In genomic region chr19:17334414-17335409, GRCh38 we compare ENCODE assay signal across 8 cellular contexts. TPM values are rescaled to one million over a fixed set of nuclear protein-coding genes. Genes with fewer than 3 reads are reported as not detected.
DNase-seq lines count a peak whose midpoint lies in the region; ATAC-seq and TF ChIP-seq lines count a peak whose summit lies in the region.

Gene ANO8 (minus strand): TSS chr19:17334855. CDS start chr19:17334670, 185 bp downstream.

- peak within 1 kb of the TSS; percentile 93 for H3K27ac Mint-ChIP-seq in progenitor cell of endocrine pancreas

- peaks cover 56% of the 10 kb centered on the region for H3K4me1 ChIP-seq in DND-41 (ENCODE audit: insufficient read depth, low read length)
- peaks cover 47% of the 10 kb centered on the region for H3K4me1 ChIP-seq in left ventricle myocardium inferior
- peaks cover 30% of the 10 kb centered on the region for H3K4me1 ChIP-seq in upper lobe of right lung

- no peaks in the 10 kb centered on the region for H3K9me3 Mint-ChIP-seq in progenitor cell of endocrine pancreas (ENCODE audit: low read depth)

- DNase-seq in DND-41 (peak; percentile 99), NCI-H1694 treated with DMSO at 0.1 percent for 48 hours (lab: John Stamatoyannopoulos, UW) (peak; percentile 86), amygdala (lab: John Stamatoyannopoulos, UW) (peak in 55 of 56 donors; percentile 70 to 96 (median 90)), left ventricle myocardium inferior (peak; percentile 96), progenitor cell of endocrine pancreas (ENCODE audit: low spot score, unreplicated experiment) (peak; percentile 81), upper lobe of right lung (peak; percentile 97)

- peak within 1 kb of the TSS; percentile 49 to 99 for H3K4me3 ChIP-seq in DND-41 (ENCODE audit: low read depth in 1 of 2, low read length in 2 of 2)
- peak within 1 kb of the TSS; percentile 87 for H3K4me3 ChIP-seq in left ventricle myocardium inferior
- H3K4me3 ChIP-seq in upper lobe of right lung = peak within 1 kb of the TSS; percentile 78

- peak within 1 kb of the TSS; percentile 77 for H3K9ac ChIP-seq in DND-41 (ENCODE audit: low read depth, low read length)

- H3K27me3 Mint-ChIP-seq in progenitor cell of endocrine pancreas = peaks cover 10% of the 10 kb centered on the region

- no peak for TF ChIP-seq CTCF in DND-41 (IDR thresholded peaks at IDR 0.05; ENCODE audit: borderline replicate concordance, extremely low read depth, low read length, poor library complexity, severe bottlenecking)
- no peak for TF ChIP-seq CTCF in left ventricle myocardium inferior (IDR thresholded peaks at IDR 0.05; ENCODE audit: borderline replicate concordance)
- no peak for TF ChIP-seq CTCF in progenitor cell of endocrine pancreas (IDR thresholded peaks at IDR 0.05; ENCODE audit: unreplicated experiment)
- no peak for TF ChIP-seq CTCF in upper lobe of right lung (IDR thresholded peaks at IDR 0.05)

- intact Hi-C loops in T-helper 1 cell treated with Interleukin-12 subunit alpha and Interleukin-12 subunit beta and Interleukin-4 antibody, amounts not matched to agents 30 ng/mL and 1 ng/mL, for 36 hours (cut with micrococcal nuclease) = loop anchor here (10.0 kb wide), 1 partner anchor 520 kb away; the partner anchor contains the start of gene RPL18A
- intact Hi-C loops in left ventricle myocardium inferior (cut with micrococcal nuclease) = no loop called here
- intact Hi-C loops in upper lobe of right lung (cut with DNase I) = no loop called here

- H3K9me3 ChIP-seq in DND-41 (ENCODE audit: insufficient read depth, low read length, severe bottlenecking) (no peaks in the 10 kb centered on the region), left ventricle myocardium inferior (replicated peaks) (no peaks in the 10 kb centered on the region), upper lobe of right lung (no peaks in the 10 kb centered on the region)

- peaks cover 17% of the 10 kb centered on the region for H3K36me3 ChIP-seq in DND-41 (ENCODE audit: insufficient read depth, low read length)
- H3K36me3 ChIP-seq in left ventricle myocardium inferior = no peaks in the 10 kb centered on the region
- H3K36me3 ChIP-seq in upper lobe of right lung = no peaks in the 10 kb centered on the region

- peaks cover 9% of the 10 kb centered on the region for H3K4me1 Mint-ChIP-seq in progenitor cell of endocrine pancreas (ENCODE audit: low read depth)

- H2AFZ ChIP-seq in DND-41 (ENCODE audit: low read depth, low read length) = peak within 1 kb of the TSS; percentile 76

- ATAC-seq in DND-41 (ENCODE audit: insufficient read depth, low read depth) = peak; percentile 63
- peak; percentile 35 for ATAC-seq in HG02588 (IDR thresholded peaks at IDR 0.05; ENCODE audit: unreplicated experiment)
- peak; percentile 84 for ATAC-seq in upper lobe of right lung

- no peaks in the 10 kb centered on the region for H3K27me3 ChIP-seq in DND-41 (ENCODE audit: insufficient read depth, low read length, poor library complexity)
- no peaks in the 10 kb centered on the region for H3K27me3 ChIP-seq in left ventricle myocardium inferior (ENCODE audit: low read depth)
- no peaks in the 10 kb centered on the region for H3K27me3 ChIP-seq in upper lobe of right lung

- H3K27ac ChIP-seq in DND-41 (ENCODE audit: low read length) (peak within 1 kb of the TSS; percentile 59), left ventricle myocardium inferior (replicated peaks) (peak within 1 kb of the TSS; percentile 82), upper lobe of right lung (peak within 1 kb of the TSS; percentile 68)

- peaks cover 17% of the 10 kb centered on the region for H3K36me3 Mint-ChIP-seq in progenitor cell of endocrine pancreas (ENCODE audit: insufficient read depth)

- H4K20me1 ChIP-seq in DND-41 (ENCODE audit: insufficient read depth, low read length) = peaks cover 9% of the 10 kb centered on the region

- H3K79me2 ChIP-seq in DND-41 (ENCODE audit: insufficient read depth, low read length) = peaks cover 18% of the 10 kb centered on the region

- H3K4me3 Mint-ChIP-seq in progenitor cell of endocrine pancreas (ENCODE audit: low read depth) = peak within 1 kb of the TSS; percentile 79

- H3K4me2 ChIP-seq in DND-41 (ENCODE audit: insufficient read depth, low read length) = peak within 1 kb of the TSS; percentile 99

RNA-seq across cellular contexts. Expression of gene ANO8, which starts in this region (rescaled TPM):
- total RNA-seq in T-helper 1 cell treated with Interleukin-12 subunit alpha and Interleukin-12 subunit beta and Interleukin-4 antibody, amounts not matched to agents 30 ng/mL and 1 ng/mL, for 36 hours = 13.2 and 13.6 TPM in 2 replicates
- total RNA-seq in left ventricle myocardium inferior (6.8 TPM), progenitor cell of endocrine pancreas (45.2 and 45.3 TPM in 2 replicates), upper lobe of right lung (14.6 TPM)

Comparison
In these comparisons a context has a peak if more than half of its experiments do, and no peak if none do; other contexts are left out.
1. Peak in every context shown above with its lines: DNase-seq, ATAC-seq, H3K4me3 ChIP-seq and H3K27ac ChIP-seq.